8 cellular contexts compared by ENCODE assay signal in the genomic region with DNA sequence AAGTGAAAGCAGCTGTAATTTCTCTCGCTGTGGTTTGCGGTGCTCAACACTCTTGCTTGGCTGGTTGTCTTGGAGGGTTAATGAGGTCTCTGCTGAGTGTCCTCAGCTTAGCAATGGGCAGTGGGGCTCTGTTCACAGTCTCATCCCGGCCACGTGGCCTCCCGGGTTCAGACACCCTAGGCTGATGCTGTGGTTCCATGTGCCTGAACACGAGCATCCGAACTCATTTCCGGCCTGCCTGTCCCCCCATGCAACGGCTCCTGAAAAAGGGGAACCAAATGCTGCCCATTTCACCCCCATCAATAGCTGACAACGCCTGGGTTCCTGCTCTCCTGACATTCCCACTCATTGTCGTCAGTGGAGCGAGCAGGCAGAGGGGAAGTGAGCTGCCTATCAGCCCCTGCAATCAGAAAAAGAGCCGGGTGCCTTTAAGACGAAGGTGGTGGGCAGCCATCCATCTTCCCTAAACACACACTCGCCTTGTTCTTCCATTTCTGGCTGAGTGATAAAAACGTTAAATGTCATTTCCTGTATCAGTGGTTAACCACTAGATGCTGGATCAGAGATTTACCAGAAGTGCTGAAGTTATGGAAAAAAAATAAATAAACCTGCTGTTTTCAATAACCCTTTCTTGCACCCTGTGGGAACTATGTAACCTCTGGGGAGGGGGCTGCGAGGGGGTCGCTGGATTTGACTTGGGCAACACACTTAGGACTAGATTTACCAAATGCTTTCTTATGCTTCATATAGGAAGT.
A peak's percentile ranks its signal among the peaks of the same experiment; 100 is the strongest.
DNase-seq lines count a peak whose midpoint lies in the region; ATAC-seq, FAIRE-seq and TF ChIP-seq lines count a peak whose summit lies in the region.

No MANE protein-coding gene starts in this region.

- ATAC-seq in GM19395 (IDR thresholded peaks at IDR 0.05; ENCODE audit: unreplicated experiment) (peak; percentile 47), activated B cell treated with CpG ODN at 0.5 μM for 24 hours (ENCODE audit: low read depth) (peak; percentile 54), naive B cell (ENCODE audit: low read depth in 2 of 2) (peak; percentile 66 to 72), thoracic aorta (ENCODE audit: insufficient number of reproducible peaks, low FRiP score, low read depth) (peak; percentile 34), GM21515 (IDR thresholded peaks at IDR 0.05; ENCODE audit: unreplicated experiment) (no peak)

- H3K4me1 Mint-ChIP-seq in activated B cell treated with CpG ODN at 0.5 μM for 24 hours = peaks cover 60% of the 10 kb centered on the region
- peaks cover 51 to 58% (median 52%) of the 10 kb centered on the region in 3 donors for H3K4me1 Mint-ChIP-seq in naive B cell

- TF ChIP-seq EP300 in H1 (IDR thresholded peaks at IDR 0.05; ENCODE audit: borderline replicate concordance in 1 of 2, low read depth in 2 of 2, low read length in 2 of 2) = no peak

- no peak overlapping the region for H3K56ac ChIP-seq in H1 (replicated peaks; ENCODE audit: insufficient read length, low read depth, low read length)

- H2BK12ac ChIP-seq in H1 (ENCODE audit: low read depth, low read length) = peak overlapping the region; percentile 77; the same call in 1 of the 2 replicates

- peak overlapping the region; percentile 19; the same call in 1 of the 2 replicates for H3K18ac ChIP-seq in H1 (ENCODE audit: extremely low read depth, low read length)

- H3K36me3 Mint-ChIP-seq in activated B cell treated with CpG ODN at 0.5 μM for 24 hours (ENCODE audit: low read depth) (no peaks in the 10 kb centered on the region), naive B cell (no peaks in the 10 kb centered on the region)

- POLR2A ChIA-PET in activated B cell treated with CpG ODN at 0.5 μM for 24 hours (lab: Charles Lee) = interaction anchor here (0.6 to 3.2 kb wide), 20 partner anchors 11 to 709 kb away, joined by 3 to 24 read pairs (median 6); partner anchors contain the start of gene ETV6
- POLR2A ChIA-PET in H1 (lab: Charles Lee; ENCODE audit: partially characterized antibody) = interaction anchor here (0.7 to 1.6 kb wide), 5 partner anchors 7 to 402 kb away, joined by 3 to 4 read pairs (median 3); no protein-coding TSS in a partner anchor

- H3K4me3 ChIP-seq in H1 (ENCODE audit: extremely low read depth in 1 of 4, insufficient read depth in 2 of 4, low read depth in 3 of 4, low read length in 4 of 4) (no peak overlapping the region), thoracic aorta (peak overlapping the region; percentile 28)

- intact Hi-C loops in activated B cell treated with CpG ODN at 0.5 μM for 24 hours (cut with micrococcal nuclease) = loop anchor here (1.0 to 5.0 kb wide), 6 partner anchors 23 to 361 kb away; partner anchors contain the start of gene ETV6

- no peak overlapping the region for H3K23ac ChIP-seq in H1 (ENCODE audit: insufficient read length)

- H2AK5ac ChIP-seq in H1 (ENCODE audit: low read depth, low read length) = no peak overlapping the region

- H3K27ac Mint-ChIP-seq in activated B cell treated with CpG ODN at 0.5 μM for 24 hours (peak overlapping the region; percentile 81), naive B cell (peak overlapping the region in 5 of 6 donors; percentile 67 to 89 (median 76))

- peak overlapping the region; percentile 89; the same call in 1 of the 2 replicates for H2BK20ac ChIP-seq in H1 (ENCODE audit: low read length)

- no peak for FAIRE-seq in H1 (lab: Jason Lieb, UNC)

- no peaks in the 10 kb centered on the region for H4K20me1 ChIP-seq in H1 (replicated peaks in 1 of 2; ENCODE audit: control insufficient read depth in 1 of 2, insufficient read depth in 2 of 2, low read length in 2 of 2)

- H3K27me3 ChIP-seq in H1 (replicated peaks in 1 of 4; ENCODE audit: control insufficient read depth in 3 of 4, extremely low read depth in 1 of 4, insufficient read depth in 3 of 4, low read length in 3 of 4) (no peaks in the 10 kb centered on the region), thoracic aorta (replicated peaks; ENCODE audit: insufficient read depth) (no peaks in the 10 kb centered on the region)

- no peak overlapping the region for H3K14ac ChIP-seq in H1 (ENCODE audit: insufficient read length)

- no peak overlapping the region for H2AFZ ChIP-seq in H1 (ENCODE audit: low read length)

- H3K9ac ChIP-seq in H1 (replicated peaks in 1 of 4; ENCODE audit: extremely low read depth in 1 of 4, low read depth in 3 of 4, low read length in 3 of 4) = no peak overlapping the region

- no peak for TF ChIP-seq RAD21 in H1 (IDR thresholded peaks at IDR 0.05 in 1 of 2, conservative IDR thresholded peaks at IDR 0.05 in 1 of 2; ENCODE audit: low read depth in 2 of 2, low read length in 2 of 2)

- H3K9me3 Mint-ChIP-seq in activated B cell treated with CpG ODN at 0.5 μM for 24 hours = no peaks in the 10 kb centered on the region
- peaks cover 0 to 5% (median 0%) of the 10 kb centered on the region in 7 donors for H3K9me3 Mint-ChIP-seq in naive B cell

- DNase-seq in Ammon's horn (ENCODE audit: low spot score) (peak; percentile 81), HT-29 (ENCODE audit: low spot score) (peak; percentile 50), activated B cell treated with CpG ODN at 0.5 μM for 24 hours (peak; percentile 47), H1 (ENCODE audit: low read depth in 1 of 2, low spot score in 2 of 2) (no peak), naive B cell (peak; percentile 67), thoracic aorta (ENCODE audit: low spot score) (no peak)

- H3K36me3 ChIP-seq in H1 (ENCODE audit: control insufficient read depth in 2 of 4, insufficient read depth in 4 of 4, low read length in 3 of 4) (no peaks in the 10 kb centered on the region), thoracic aorta (no peaks in the 10 kb centered on the region)

- H3K9me3 ChIP-seq in H1 (ENCODE audit: insufficient read depth in 2 of 2, low read depth in 1 of 2, low read length in 1 of 2) (no peaks in the 10 kb centered on the region), thoracic aorta (no peaks in the 10 kb centered on the region)

- TF ChIP-seq CTCF in activated B cell treated with CpG ODN at 0.5 μM for 24 hours (IDR thresholded peaks at IDR 0.05) (no peak), H1 (IDR thresholded peaks at IDR 0.05; ENCODE audit: control extremely low read depth in 1 of 3, insufficient read depth in 1 of 3, low read depth in 1 of 3, low read length in 3 of 3) (no peak), thoracic aorta (IDR thresholded peaks at IDR 0.05) (no peak)

- TF ChIP-seq POLR2A in H1 (IDR thresholded peaks at IDR 0.05; ENCODE audit: control extremely low read depth in 1 of 2, low read depth in 2 of 2, low read length in 2 of 2) = no peak

- CTCF ChIA-PET in activated B cell treated with CpG ODN at 0.5 μM for 24 hours (lab: Charles Lee) (interaction anchor here (2.8 to 3.1 kb wide), 2 partner anchors 23 to 429 kb away, joined by 9 to 26 read pairs; no protein-coding TSS in a partner anchor), H1 (lab: Charles Lee; ENCODE audit: partially characterized antibody) (interaction anchor here (0.6 to 4.6 kb wide), 20 partner anchors 8 to 511 kb away, joined by 3 to 39 read pairs (median 4); no protein-coding TSS in a partner anchor)

- peak overlapping the region; percentile 6; the same call in 1 of the 2 replicates for H2BK15ac ChIP-seq in H1 (ENCODE audit: low read length)

- H2BK5ac ChIP-seq in H1 (ENCODE audit: low read depth, low read length) = peak overlapping the region; percentile 81; the same call in 1 of the 2 replicates

- H3K4me1 ChIP-seq in H1 (replicated peaks in 1 of 4; ENCODE audit: control insufficient read depth in 3 of 4, insufficient read depth in 4 of 4, low read length in 3 of 4) = peaks cover 14 to 22% (median 19%) of the 10 kb centered on the region in 4 experiments
- H3K4me1 ChIP-seq in thoracic aorta (ENCODE audit: control insufficient read depth in 1 of 2, low read depth in 2 of 2) = peaks cover 0 to 14% of the 10 kb centered on the region in 2 donors

- peak overlapping the region; percentile 4 for H3K4ac ChIP-seq in H1 (replicated peaks; ENCODE audit: insufficient read length, low read depth, low read length)

- no peaks in the 10 kb centered on the region for H3K79me2 ChIP-seq in H1 (ENCODE audit: control insufficient read depth in 1 of 2, insufficient read depth in 2 of 2, low read length in 2 of 2)

- H3K79me1 ChIP-seq in H1 (ENCODE audit: low read depth, low read length) = no peaks in the 10 kb centered on the region

- no peak overlapping the region for H4K8ac ChIP-seq in H1 (ENCODE audit: extremely low read depth, insufficient read depth, low read length)

- H3K27ac ChIP-seq in H1 (ENCODE audit: low read depth, low read length) (no peak overlapping the region), thoracic aorta (no peak overlapping the region)

- 82% methylated on average over 18 of the region's 18 CpGs; no CpG with 5 or more reads in 1 of the 2 experiments for WGBS in H1 (ENCODE audit: extremely low coverage in 1 of 2, insufficient coverage in 1 of 2, insufficient read length in 1 of 2, insufficient replicate concordance in 2 of 2, low coverage in 1 of 2, low lambda C conversion rate in 2 of 2, missing lambda C conversion rate in 1 of 2), 2 experiments

- H3K4me3 Mint-ChIP-seq in activated B cell treated with CpG ODN at 0.5 μM for 24 hours (peak overlapping the region; percentile 78), naive B cell (peak overlapping the region; percentile 77 to 92 (median 88))

- H2BK120ac ChIP-seq in H1 (replicated peaks; ENCODE audit: low read depth, low read length) = peak overlapping the region; percentile 50

- H3K27me3 Mint-ChIP-seq in activated B cell treated with CpG ODN at 0.5 μM for 24 hours (no peaks in the 10 kb centered on the region), naive B cell (no peaks in the 10 kb centered on the region)

- H4K91ac ChIP-seq in H1 (replicated peaks; ENCODE audit: insufficient read length, low read length) = peak overlapping the region; percentile 63

- no peak overlapping the region for H4K5ac ChIP-seq in H1 (ENCODE audit: insufficient read length, low read depth, low read length)

- H3K4me2 ChIP-seq in H1 (ENCODE audit: insufficient read depth in 1 of 2, low read depth in 2 of 2, low read length in 2 of 2) = no peak overlapping the region

- H3K23me2 ChIP-seq in H1 (ENCODE audit: low read depth, low read length) = peaks cover 3% of the 10 kb centered on the region; the same call in 1 of the 2 replicates

TF ChIP-seq in H1, 55 proteins besides CTCF, POLR2A, EP300 and RAD21:
- TF ChIP-seq HDAC2 (IDR thresholded peaks at IDR 0.05; ENCODE audit: borderline replicate concordance in 1 of 2, low read depth in 2 of 2, low read length in 2 of 2) (no peak), MAFK (IDR thresholded peaks at IDR 0.05; ENCODE audit: low read depth, low read length) (no peak), TAF7 (optimal IDR thresholded peaks at IDR 0.05; ENCODE audit: borderline replicate concordance, low read depth, low read length) (no peak), CBX5 (IDR thresholded peaks at IDR 0.05; ENCODE audit: low read depth, low read length) (no peak)

Comparison
In these comparisons a context has a peak if more than half of its experiments do, and no peak if none do; other contexts are left out.
1. DNase-seq: peak in Ammon's horn (single experiment), HT-29 (single experiment), activated B cell treated with CpG ODN at 0.5 μM for 24 hours (single experiment) and naive B cell (single experiment); none in H1 (0 of 2) and thoracic aorta (single experiment).